ENCODE assay signal across 1 cellular context in the genomic region with DNA sequence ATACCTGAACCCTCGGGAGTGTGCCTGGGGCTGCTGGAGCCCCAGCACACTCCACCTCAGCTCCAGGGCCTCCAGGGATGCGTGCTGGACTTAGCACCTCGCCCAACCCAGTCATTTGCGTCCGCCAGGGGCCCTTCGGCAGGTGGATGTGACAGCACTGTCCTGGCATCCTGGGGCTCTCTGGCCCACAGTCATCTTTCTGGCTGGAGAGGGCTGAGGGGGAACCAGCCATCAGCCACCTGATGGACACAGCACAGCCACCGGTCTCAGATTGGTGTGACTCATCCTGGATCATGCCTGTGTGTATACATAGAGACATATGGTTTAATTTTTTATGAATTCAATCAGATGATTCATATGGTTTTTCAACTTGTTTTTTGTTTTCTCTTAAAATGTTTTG.
TF ChIP-seq lines count a peak whose summit lies in the region.

No MANE protein-coding gene starts in this region.

TF ChIP-seq in SK-N-SH, 30 proteins besides CTCF, POLR2A, EP300 and RAD21:
- TF ChIP-seq SIN3A (IDR thresholded peaks at IDR 0.05; ENCODE audit: borderline replicate concordance, low read depth, low read length) (no peak), RFX5 (IDR thresholded peaks at IDR 0.05; ENCODE audit: low read length) (no peak), GATA2 (CRISPR knock-in tag; IDR thresholded peaks at IDR 0.05) (no peak), SMC3 (IDR thresholded peaks at IDR 0.05; ENCODE audit: low read depth, low read length) (no peak), FOXJ3 (CRISPR knock-in tag; IDR thresholded peaks at IDR 0.05) (no peak), MEF2A (IDR thresholded peaks at IDR 0.05; ENCODE audit: borderline replicate concordance, low read depth) (no peak), FOXM1 (IDR thresholded peaks at IDR 0.05; ENCODE audit: low read depth) (no peak), NRF1 (IDR thresholded peaks at IDR 0.05; ENCODE audit: low read depth, low read length) (no peak), JUND (IDR thresholded peaks at IDR 0.05) (peak; percentile 52; the same call in 1 of the 2 replicates), NFIC (IDR thresholded peaks at IDR 0.05; ENCODE audit: borderline replicate concordance) (no peak), TCF12 (IDR thresholded peaks at IDR 0.05) (peak; percentile 73), EZH2phosphoT487 (IDR thresholded peaks at IDR 0.05; ENCODE audit: borderline replicate concordance, low read depth) (no peak), FOSL2 (IDR thresholded peaks at IDR 0.05; ENCODE audit: borderline replicate concordance, low read depth) (peak; percentile 56; the same call in 1 of the 2 replicates), ELF1 (IDR thresholded peaks at IDR 0.05) (no peak)
- TF ChIP-seq, protein P1, sequence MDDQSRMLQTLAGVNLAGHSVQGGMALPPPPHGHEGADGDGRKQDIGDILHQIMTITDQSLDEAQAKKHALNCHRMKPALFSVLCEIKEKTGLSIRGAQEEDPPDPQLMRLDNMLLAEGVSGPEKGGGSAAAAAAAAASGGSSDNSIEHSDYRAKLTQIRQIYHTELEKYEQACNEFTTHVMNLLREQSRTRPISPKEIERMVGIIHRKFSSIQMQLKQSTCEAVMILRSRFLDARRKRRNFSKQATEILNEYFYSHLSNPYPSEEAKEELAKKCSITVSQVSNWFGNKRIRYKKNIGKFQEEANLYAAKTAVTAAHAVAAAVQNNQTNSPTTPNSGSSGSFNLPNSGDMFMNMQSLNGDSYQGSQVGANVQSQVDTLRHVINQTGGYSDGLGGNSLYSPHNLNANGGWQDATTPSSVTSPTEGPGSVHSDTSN (IDR thresholded peaks at IDR 0.05): 0 out of 2 replicates have a peak, but pooled peaks have one; percentile 17
